16 cellular contexts compared by ENCODE assay signal in the genomic region with DNA sequence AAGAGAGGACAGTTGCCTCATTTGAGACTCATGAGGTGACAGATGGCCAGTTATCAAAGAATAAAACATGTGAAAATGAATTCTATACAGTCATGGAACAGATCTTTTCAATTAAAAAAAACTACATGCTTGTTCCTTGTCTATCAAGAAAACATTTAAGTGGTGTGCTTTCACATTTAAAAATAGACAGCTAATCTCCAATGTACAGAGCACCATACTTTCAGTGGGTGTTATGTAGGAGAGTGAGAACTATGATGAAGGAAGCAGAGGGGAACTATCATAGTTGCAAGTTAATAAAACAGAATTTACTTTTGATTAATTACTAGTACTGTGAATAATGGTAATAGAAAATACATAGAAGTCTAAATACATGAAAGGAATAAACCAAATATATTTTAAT.
DNase-seq lines count a peak whose midpoint lies in the region; ATAC-seq and TF ChIP-seq lines count a peak whose summit lies in the region.
"Had no signal": no experiment of that assay in that cellular context is flagged by ENCODE, and none has a peak within 500 bp of the region (broad histone marks: within the 10 kb centered on the region; RNA-seq: fewer than 3 reads in every experiment).

No MANE protein-coding gene starts in this region.

- H3K27me3 ChIP-seq in left ventricle myocardium inferior (ENCODE audit: low read depth) (no peaks in the 10 kb centered on the region), right cardiac atrium (ENCODE audit: control insufficient read depth, insufficient read depth) (no peaks in the 10 kb centered on the region)
- H3K27me3 ChIP-seq: MG63 had no signal

- H3K4me3 ChIP-seq in left ventricle myocardium inferior (no peak overlapping the region), right cardiac atrium (ENCODE audit: low read length) (no peak overlapping the region)
- H3K4me3 ChIP-seq: MG63 had no signal

- H3K4me1 ChIP-seq in left ventricle myocardium inferior (peaks cover 15% of the 10 kb centered on the region), right cardiac atrium (ENCODE audit: control insufficient read depth, insufficient read depth, low read length) (no peaks in the 10 kb centered on the region)

- peaks cover 8% of the 10 kb centered on the region for H3K36me3 ChIP-seq in left ventricle myocardium inferior
- H3K36me3 ChIP-seq: MG63 had no signal

- no peaks in the 10 kb centered on the region for H3K9me3 ChIP-seq in left ventricle myocardium inferior (replicated peaks)
- H3K9me3 ChIP-seq in right cardiac atrium (ENCODE audit: control insufficient read depth, low read length) = no peaks in the 10 kb centered on the region
- H3K9me3 ChIP-seq: MG63 had no signal

- peak overlapping the region; percentile 5 for H3K27ac ChIP-seq in left ventricle myocardium inferior (replicated peaks)
- H3K27ac ChIP-seq in right cardiac atrium (ENCODE audit: low read length) = no peak overlapping the region

- ATAC-seq in right cardiac atrium (no peak), HG03039 (IDR thresholded peaks at IDR 0.05; ENCODE audit: unreplicated experiment) (no peak)
- ATAC-seq: Right ventricle myocardium inferior had no signal

- TF ChIP-seq CTCF in left ventricle myocardium inferior (IDR thresholded peaks at IDR 0.05; ENCODE audit: borderline replicate concordance) = no peak

- DNase-seq in left ventricle myocardium inferior (no peak), right cardiac atrium (no peak), NCI-H1694 (lab: John Stamatoyannopoulos, UW) (peak; percentile 13), cerebellum (ENCODE audit: low spot score) (peak; percentile 13), superior temporal gyrus (ENCODE audit: extremely low spot score) (peak; percentile 62), MV-4-11 (lab: John Stamatoyannopoulos, UW) (no peak)
- DNase-seq: CD4-positive, alpha-beta T cell; COR-L47; DMS153; MG63; NCI-H1092 treated with DMSO at 0.1 percent for 48 hours; NCI-H1436 treated with DMSO at 0.1 percent for 48 hours; NCI-H2029 treated with DMSO at 0.1 percent for 48 hours; NCI-H526 had no signal

- intact Hi-C loops in left ventricle myocardium inferior (cut with micrococcal nuclease) = loop anchor here (10.0 kb wide), 1 partner anchor 392 kb away; no protein-coding TSS in a partner anchor
- intact Hi-C loops in right cardiac atrium (cut with DNase I) = no loop called here

Comparison
In these comparisons a context has a peak if more than half of its experiments do, and no peak if none do; other contexts are left out.
1. DNase-seq: peak in NCI-H1694 (single experiment), cerebellum (single experiment) and superior temporal gyrus (single experiment); none in left ventricle myocardium inferior (single experiment), right cardiac atrium (0 of 3) and MV-4-11 (single experiment).